ENCODE assay signal across 1 cellular context in the genomic region with DNA sequence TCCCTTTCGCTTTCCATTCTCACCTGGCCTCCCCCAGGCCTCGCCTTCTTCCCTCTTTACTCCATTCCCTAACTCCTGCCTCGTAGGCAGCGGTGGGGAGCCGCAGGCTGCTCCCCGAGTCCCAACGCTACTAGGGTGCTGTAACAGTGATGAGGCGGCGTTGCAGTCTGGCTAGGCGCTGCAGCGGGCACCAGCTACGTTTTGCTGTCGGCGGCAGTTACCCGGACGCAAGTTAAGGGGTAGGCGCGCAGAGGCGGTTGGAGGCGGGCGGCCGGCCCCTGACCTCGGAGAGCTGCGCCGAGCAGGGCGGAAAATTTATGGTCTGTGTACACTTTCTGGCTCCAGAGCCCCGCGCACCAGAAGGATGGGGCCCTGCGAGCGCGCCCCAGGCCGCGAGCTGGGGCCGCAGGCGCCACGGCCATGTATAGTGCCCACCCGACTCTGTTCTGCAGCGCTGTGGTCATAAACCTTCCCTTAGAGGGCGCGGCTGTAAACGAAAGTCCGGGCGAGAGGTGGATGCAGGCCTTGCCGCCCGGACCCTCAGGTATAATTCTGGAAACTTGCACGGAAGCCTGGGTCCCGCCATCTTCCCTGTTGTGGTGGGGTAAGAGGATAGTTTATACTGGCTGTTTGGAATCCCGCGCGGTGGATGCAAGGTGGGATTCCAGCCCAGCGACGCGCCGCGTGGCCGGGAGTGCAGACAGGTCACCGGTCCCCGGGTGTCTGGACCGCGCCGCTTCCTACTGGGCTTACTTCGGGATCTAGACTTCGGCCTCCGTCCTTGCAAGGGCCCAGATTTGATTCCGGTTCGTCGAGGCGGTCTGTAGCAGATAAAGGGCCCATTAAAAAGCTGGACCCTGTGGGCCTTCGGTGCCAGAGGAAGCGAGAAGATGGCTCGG.
TF ChIP-seq lines count a peak whose summit lies in the region.

No MANE protein-coding gene starts in this region.

TF ChIP-seq in WTC11, 78 proteins besides CTCF, POLR2A, EP300 and RAD21 (continued from another document):
- TF ChIP-seq, protein P1, sequence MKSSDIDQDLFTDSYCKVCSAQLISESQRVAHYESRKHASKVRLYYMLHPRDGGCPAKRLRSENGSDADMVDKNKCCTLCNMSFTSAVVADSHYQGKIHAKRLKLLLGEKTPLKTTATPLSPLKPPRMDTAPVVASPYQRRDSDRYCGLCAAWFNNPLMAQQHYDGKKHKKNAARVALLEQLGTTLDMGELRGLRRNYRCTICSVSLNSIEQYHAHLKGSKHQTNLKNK (CRISPR knock-in tag; IDR thresholded peaks at IDR 0.05), result no peak
- peak; percentile 36; the same call in 1 of the 2 replicates for TF ChIP-seq ZBTB21 (CRISPR knock-in tag; IDR thresholded peaks at IDR 0.05; ENCODE audit: borderline replicate concordance)
